1 cellular context compared by ENCODE assay signal in genomic region chr20:64091340-64091739, GRCh38.
TF ChIP-seq lines count a peak whose summit lies in the region.

No MANE protein-coding gene starts in this region.

TF ChIP-seq in H1, 55 proteins besides CTCF, POLR2A, EP300 and RAD21:
- no peak for TF ChIP-seq TAF1 (IDR thresholded peaks at IDR 0.05; ENCODE audit: low read depth, low read length)
- no peak for TF ChIP-seq BCL11A (IDR thresholded peaks at IDR 0.05; ENCODE audit: low read depth in 2 of 2, low read length in 2 of 2)
- no peak for TF ChIP-seq EGR1 (IDR thresholded peaks at IDR 0.05; ENCODE audit: borderline replicate concordance, low read depth, low read length)
- TF ChIP-seq TBP (IDR thresholded peaks at IDR 0.05; ENCODE audit: low read depth, low read length): no peak
- no peak for TF ChIP-seq CREB1 (IDR thresholded peaks at IDR 0.05)
- no peak for TF ChIP-seq SIRT6 (IDR thresholded peaks at IDR 0.05; ENCODE audit: low read length)
- no peak for TF ChIP-seq MAX (IDR thresholded peaks at IDR 0.05)
- TF ChIP-seq ATF3 (IDR thresholded peaks at IDR 0.05; ENCODE audit: insufficient read depth, low read depth, low read length): no peak
- no peak for TF ChIP-seq USF2 (IDR thresholded peaks at IDR 0.05; ENCODE audit: low read length)
- TF ChIP-seq CHD2 (IDR thresholded peaks at IDR 0.05; ENCODE audit: low read length): no peak
